Comparison of ENCODE assay signal across 9 cellular contexts in the genomic region with DNA sequence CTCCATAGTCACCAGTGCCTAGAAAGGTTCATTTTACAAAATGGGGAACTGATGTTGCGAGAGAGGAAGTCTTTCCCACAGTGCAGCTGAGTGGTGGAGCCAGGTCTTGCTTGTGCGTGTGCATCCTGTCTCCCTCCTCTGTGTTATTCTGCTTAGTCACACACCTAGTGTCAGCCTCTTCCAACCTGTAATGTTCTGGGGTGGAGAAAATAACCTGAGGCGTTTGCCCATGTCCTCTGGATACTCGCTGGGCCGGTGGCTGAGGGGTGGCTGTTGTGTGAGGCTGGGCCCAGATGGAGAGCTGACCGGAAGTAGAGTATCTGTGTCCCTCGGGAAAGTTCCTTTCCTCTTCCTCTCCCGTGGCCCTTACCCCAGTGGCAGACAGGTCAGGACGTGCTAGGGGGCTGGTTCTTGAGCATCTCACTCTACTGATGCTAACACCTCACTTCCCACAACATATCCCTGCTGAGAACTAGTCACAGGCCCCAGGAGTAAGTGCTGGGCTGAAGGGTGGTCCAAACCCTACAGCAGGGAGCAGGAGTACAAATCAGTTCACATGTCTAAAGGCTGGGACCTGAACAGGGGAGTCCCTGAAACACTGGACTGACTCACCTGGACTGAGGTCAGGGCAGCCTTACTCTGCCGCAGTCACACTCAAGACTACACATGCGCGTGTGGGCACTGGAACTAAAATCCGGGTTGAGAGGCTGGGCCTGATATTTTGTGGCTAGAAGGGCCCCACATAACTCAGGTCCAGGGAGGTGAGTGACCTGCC. TPM values are rescaled to one million over a fixed set of nuclear protein-coding genes. Genes with fewer than 3 reads are reported as not detected.
A peak's percentile ranks its signal among the peaks of the same experiment; 100 is the strongest.
DNase-seq lines count a peak whose midpoint lies in the region; ATAC-seq, FAIRE-seq and TF ChIP-seq lines count a peak whose summit lies in the region.
"Had no signal": no experiment of that assay in that cellular context is flagged by ENCODE, and none has a peak within 500 bp of the region (broad histone marks: within the 10 kb centered on the region; RNA-seq: fewer than 3 reads in every experiment).

No MANE protein-coding gene starts in this region.

- H3K4me1 Mint-ChIP-seq in naive thymus-derived CD8-positive, alpha-beta T cell, result peaks cover 13 to 20% (median 18%) of the 10 kb centered on the region in 4 donors

- H3K27me3 ChIP-seq in DOHH2 (ENCODE audit: control insufficient read depth, low read length) (no peaks in the 10 kb centered on the region), K562 (ENCODE audit: control insufficient read depth in 2 of 2, insufficient read depth in 2 of 2, low read length in 2 of 2) (no peaks in the 10 kb centered on the region)

- no peak overlapping the region for H2AFZ ChIP-seq in K562 (ENCODE audit: low read depth, low read length)

- TF ChIP-seq RAD21 in K562 (CRISPR knock-in tag; conservative IDR thresholded peaks at IDR 0.05 in 1 of 2, IDR thresholded peaks at IDR 0.05 in 1 of 2), result no peak

- POLR2A ChIA-PET in K562 (lab: Yijun Ruan, JAX), result interaction anchor here (0.7 to 2.2 kb wide), 4 partner anchors 12 to 22 kb away, joined by 3 to 9 read pairs (median 8); partner anchors contain the start of gene COPS7A
- POLR2A ChIA-PET in naive thymus-derived CD8-positive, alpha-beta T cell (lab: Charles Lee), result interaction anchor here (0.8 to 1.2 kb wide), 2 partner anchors 14 to 22 kb away, joined by 3 read pairs; partner anchors contain the start of gene COPS7A

- no peaks in the 10 kb centered on the region for H3K9me3 Mint-ChIP-seq in naive thymus-derived CD8-positive, alpha-beta T cell

- DNase-seq in NAMALWA (ENCODE audit: low spot score), result peak; percentile 62
- no peak for DNase-seq in K562 (ENCODE audit: extremely low read depth in 1 of 4, low spot score in 3 of 4)
- DNase-seq in naive thymus-derived CD8-positive, alpha-beta T cell, result peak in 3 of 10 donors; percentile 22 to 47 (median 36)
- DNase-seq in GM20000 (ENCODE audit: low spot score), result no peak
- no peak for DNase-seq in DMS114 treated with DMSO at 0.1 percent for 48 hours (lab: John Stamatoyannopoulos, UW; ENCODE audit: unreplicated experiment)
- no peak for DNase-seq in hippocampal formation (lab: John Stamatoyannopoulos, UW)

- no peaks in the 10 kb centered on the region; the same call in 1 of the 2 replicates for H3F3A ChIP-seq in DOHH2 (ENCODE audit: control insufficient read depth, insufficient read depth)

- FAIRE-seq in K562 (lab: Jason Lieb, UNC), result peak; percentile 46
- FAIRE-seq: HTR-8/SVneo had no signal

- H3K27ac ChIP-seq in DOHH2 (ENCODE audit: low read depth, low read length) (peak overlapping the region; percentile 41), K562 (ENCODE audit: extremely low read depth, low read depth, low read length) (peak overlapping the region; percentile 23; the same call in 1 of the 3 replicates)

- H3K9me2 ChIP-seq in DOHH2 (replicated peaks; ENCODE audit: control insufficient read depth, low read length), result no peaks in the 10 kb centered on the region

- no peak for TF ChIP-seq EP300 in K562 (IDR thresholded peaks at IDR 0.05; ENCODE audit: low read length)

- H3K27me3 Mint-ChIP-seq in naive thymus-derived CD8-positive, alpha-beta T cell, result no peaks in the 10 kb centered on the region

- 69% methylated on average over 7 of the region's 13 CpGs for WGBS in K562 (ENCODE audit: insufficient coverage, low coverage, missing lambda C conversion rate)

- H3K4me1 ChIP-seq in DOHH2 (ENCODE audit: control insufficient read depth, low read length) (peaks cover 19% of the 10 kb centered on the region), K562 (replicated peaks in 1 of 2; ENCODE audit: control insufficient read depth in 2 of 2, insufficient read depth in 2 of 2, low read length in 2 of 2) (peaks cover 16 to 21% of the 10 kb centered on the region in 2 experiments; a peak in 4 of 5 replicates)

- no peaks in the 10 kb centered on the region for H3K79me2 ChIP-seq in DOHH2 (ENCODE audit: control insufficient read depth, low read length)
- H3K79me2 ChIP-seq in K562 (ENCODE audit: control insufficient read depth, insufficient read depth, low read length), result peaks cover 8% of the 10 kb centered on the region; the same call in 2 of the 3 replicates

- peak overlapping the region in 1 of 2 experiments; percentile 31; a peak in 1 of 4 replicates for H3K9ac ChIP-seq in K562 (ENCODE audit: insufficient read depth in 1 of 2, low read depth in 2 of 2, low read length in 2 of 2)

- H3K4me3 Mint-ChIP-seq in naive thymus-derived CD8-positive, alpha-beta T cell, result peak overlapping the region in 2 of 10 donors; percentile 5 to 17

- H3K9me3 ChIP-seq in DOHH2 (ENCODE audit: control insufficient read depth, insufficient read depth, low read length) (peaks cover 6% of the 10 kb centered on the region; the same call in 1 of the 2 replicates), K562 (replicated peaks; ENCODE audit: control insufficient read depth, insufficient read depth, low read depth, low read length) (no peaks in the 10 kb centered on the region)

- CTCF ChIA-PET in K562 (lab: Yijun Ruan, JAX; ENCODE audit: low intra/inter-chr PET ratio), result no interaction called here

- H4K20me1 ChIP-seq in DOHH2 (ENCODE audit: control insufficient read depth, insufficient read depth, low read depth, low read length), result no peaks in the 10 kb centered on the region
- no peaks in the 10 kb centered on the region for H4K20me1 ChIP-seq in K562 (replicated peaks; ENCODE audit: control insufficient read depth, insufficient read depth, low read length)

- in situ Hi-C loops in K562 (cut with MboI), result no loop called here

- BruUV-seq in K562 (replicated peaks; lab: Mats Ljungman, UMichigan), result no TSS peak

- H3K4me3 ChIP-seq in DOHH2 (ENCODE audit: low read length) (peak overlapping the region; percentile 14; the same call in 1 of the 2 replicates), K562 (no peak overlapping the region)

- H3K9me1 ChIP-seq in K562 (ENCODE audit: control insufficient read depth, insufficient read depth, low read length), result no peaks in the 10 kb centered on the region

- H3K4me2 ChIP-seq in DOHH2 (ENCODE audit: low read length) (peak overlapping the region; percentile 54), K562 (ENCODE audit: insufficient read depth, low read length) (no peak overlapping the region; the same call in 1 of the 2 replicates)

- H3K27ac Mint-ChIP-seq in naive thymus-derived CD8-positive, alpha-beta T cell, result peak overlapping the region; percentile 56 to 92 (median 84)

- no peak for TF ChIP-seq POLR2A in K562 (conservative IDR thresholded peaks at IDR 0.05)

- TF ChIP-seq CTCF in DOHH2 (IDR thresholded peaks at IDR 0.05; ENCODE audit: low read depth, low read length, poor library complexity, severe bottlenecking) (no peak), K562 (IDR thresholded peaks at IDR 0.05 in 2 of 3, conservative IDR thresholded peaks at IDR 0.05 in 1 of 3; ENCODE audit: insufficient read depth in 2 of 3, low read depth in 1 of 3, low read length in 3 of 3) (no peak), GM20000 (IDR thresholded peaks at IDR 0.05; ENCODE audit: extremely low read depth, missing control alignments) (no peak)

- H3K36me3 ChIP-seq in DOHH2 (ENCODE audit: control insufficient read depth, low read length), result peaks cover 50% of the 10 kb centered on the region
- peaks cover 52% of the 10 kb centered on the region; the same call in 2 of the 3 replicates for H3K36me3 ChIP-seq in K562 (ENCODE audit: control insufficient read depth, insufficient read depth, low read length)

- H3K36me3 Mint-ChIP-seq in naive thymus-derived CD8-positive, alpha-beta T cell, result peaks cover 0 to 46% (median 9%) of the 10 kb centered on the region in 3 donors

- peak; percentile 71 for ATAC-seq in K562
- peak; percentile 79 to 94 for ATAC-seq in naive thymus-derived CD8-positive, alpha-beta T cell
- no peak for ATAC-seq in HG03442 (IDR thresholded peaks at IDR 0.05; ENCODE audit: unreplicated experiment)

- intact Hi-C loops in K562 (cut with micrococcal nuclease), result no loop called here

RNA-seq across cellular contexts. Expression of gene MLF2, which starts 7.0 kb away (rescaled TPM):
- 108 and 217 TPM in 2 replicates for total RNA-seq in K562 (2011; cell fraction: chromatin; rRNA removed; ENCODE audit: low replicate concordance)
- 142 and 144 TPM in 2 replicates for total RNA-seq in K562 (2011; cell fraction: nucleolus; rRNA removed)
- 131 and 132 TPM in 2 replicates for total RNA-seq in K562 (2011; cell fraction: nucleoplasm; rRNA removed)
- total RNA-seq in K562 (2014; rRNA removed) (146 and 161 TPM in 2 replicates), K562 (2014; rRNA removed; fragmentation: Illumina TruSeq; extraction: Trizol) (58.3 and 60.3 TPM in 2 replicates), K562 (2015; rRNA removed; fragmentation: Illumina TruSeq; extraction: Trizol) (94.6 and 99.2 TPM in 2 replicates), K562 (2021) (149 and 167 TPM in 2 replicates)
- polyA plus RNA-seq in K562 (2011; rRNA removed) (190 and 209 TPM in 2 replicates), K562 (2014; fragmentation: Illumina TruSeq; extraction: Trizol) (138 and 139 TPM in 2 replicates), K562 (2014; fragmentation: Nextera tagmentation; extraction: Ambion mirVana) (10 to 100 TPM; 11.4 to 15.6 TPM), K562 (2014; rRNA removed) (186 and 187 TPM in 2 replicates)
- polyA plus RNA-seq in K562 (2011; cell fraction: cytosol; rRNA removed), result 349 and 372 TPM in 2 replicates
- polyA plus RNA-seq in K562 (2011; cell fraction: nucleus; rRNA removed), result 190 and 315 TPM in 2 replicates
- polyA plus RNA-seq in K562 (2012), result 145 and 148 TPM in 2 replicates
- 133 and 137 TPM in 2 replicates for polyA minus RNA-seq in K562 (2011; rRNA and poly(A)+ RNA removed)
- polyA minus RNA-seq in K562 (2011; cell fraction: cytosol; rRNA and poly(A)+ RNA removed), result 56.6 and 66.3 TPM in 2 replicates
- 49.0 and 76.3 TPM in 2 replicates for polyA minus RNA-seq in K562 (2011; cell fraction: nucleus; rRNA and poly(A)+ RNA removed)
- 10 to 100 TPM; 87.6 to 98.9 TPM for total RNA-seq in naive thymus-derived CD8-positive, alpha-beta T cell
- 100 to 1,000 TPM in 2 of 3 donors, 10 to 100 TPM in 1; 98.5 to 133 (median 126) TPM for polyA plus RNA-seq in naive thymus-derived CD8-positive, alpha-beta T cell

RNA-seq across cellular contexts. Expression of gene PTMS, which starts 20.2 kb away (rescaled TPM):
- total RNA-seq in K562 (2011; cell fraction: chromatin; rRNA removed; ENCODE audit: low replicate concordance), result 29.6 and 36.7 TPM in 2 replicates
- 32.1 and 32.4 TPM in 2 replicates for total RNA-seq in K562 (2011; cell fraction: nucleolus; rRNA removed)
- 48.1 and 64.1 TPM in 2 replicates for total RNA-seq in K562 (2011; cell fraction: nucleoplasm; rRNA removed)
- total RNA-seq in K562 (2014; rRNA removed) (78.5 and 91.4 TPM in 2 replicates), K562 (2014; rRNA removed; fragmentation: Illumina TruSeq; extraction: Trizol) (73.6 and 84.1 TPM in 2 replicates), K562 (2015; rRNA removed; fragmentation: Illumina TruSeq; extraction: Trizol) (97.7 and 108 TPM in 2 replicates), K562 (2021) (277 and 287 TPM in 2 replicates)
- polyA plus RNA-seq in K562 (2011; rRNA removed) (64.1 and 92.5 TPM in 2 replicates), K562 (2014; fragmentation: Illumina TruSeq; extraction: Trizol) (282 and 386 TPM in 2 replicates), K562 (2014; fragmentation: Nextera tagmentation; extraction: Ambion mirVana) (1 to 10 TPM; 5.1 to 5.2 TPM), K562 (2014; rRNA removed) (187 and 235 TPM in 2 replicates)
- 255 TPM in 2 replicates for polyA plus RNA-seq in K562 (2011; cell fraction: cytosol; rRNA removed)
- 81.6 and 109 TPM in 2 replicates for polyA plus RNA-seq in K562 (2011; cell fraction: nucleus; rRNA removed)
- polyA plus RNA-seq in K562 (2012), result 220 and 306 TPM in 2 replicates
- 29.8 TPM in 2 replicates for polyA minus RNA-seq in K562 (2011; rRNA and poly(A)+ RNA removed)
- polyA minus RNA-seq in K562 (2011; cell fraction: cytosol; rRNA and poly(A)+ RNA removed), result 52.4 and 55.3 TPM in 2 replicates
- 11.6 and 12.6 TPM in 2 replicates for polyA minus RNA-seq in K562 (2011; cell fraction: nucleus; rRNA and poly(A)+ RNA removed)
- under 1 TPM in 1 of 2 experiments, not detected in 1; 0.55 TPM for total RNA-seq in naive thymus-derived CD8-positive, alpha-beta T cell
- 1 to 10 TPM in 1 of 3 donors, not detected in 2; 4.8 TPM for polyA plus RNA-seq in naive thymus-derived CD8-positive, alpha-beta T cell

RNA-seq across cellular contexts. Expression of gene COPS7A, which starts 22.1 kb away (rescaled TPM):
- total RNA-seq in K562 (2011; cell fraction: chromatin; rRNA removed; ENCODE audit: low replicate concordance), result 14.3 and 23.0 TPM in 2 replicates
- 18.7 and 22.1 TPM in 2 replicates for total RNA-seq in K562 (2011; cell fraction: nucleolus; rRNA removed)
- 16.9 and 19.5 TPM in 2 replicates for total RNA-seq in K562 (2011; cell fraction: nucleoplasm; rRNA removed)
- total RNA-seq in K562 (2014; rRNA removed) (24.2 and 26.9 TPM in 2 replicates), K562 (2014; rRNA removed; fragmentation: Illumina TruSeq; extraction: Trizol) (13.2 and 13.4 TPM in 2 replicates), K562 (2015; rRNA removed; fragmentation: Illumina TruSeq; extraction: Trizol) (20.6 and 25.0 TPM in 2 replicates), K562 (2021) (22.5 and 23.4 TPM in 2 replicates)
- polyA plus RNA-seq in K562 (2011; rRNA removed) (35.4 and 45.2 TPM in 2 replicates), K562 (2014; fragmentation: Illumina TruSeq; extraction: Trizol) (29.9 and 36.0 TPM in 2 replicates), K562 (2014; fragmentation: Nextera tagmentation; extraction: Ambion mirVana) (10 to 100 TPM; 12.7 to 24.3 TPM), K562 (2014; rRNA removed) (30.2 and 36.5 TPM in 2 replicates)
- polyA plus RNA-seq in K562 (2011; cell fraction: cytosol; rRNA removed), result 44.0 and 49.7 TPM in 2 replicates
- polyA plus RNA-seq in K562 (2011; cell fraction: nucleus; rRNA removed), result 61.4 and 63.0 TPM in 2 replicates
- polyA plus RNA-seq in K562 (2012), result 29.9 and 33.9 TPM in 2 replicates
- polyA minus RNA-seq in K562 (2011; rRNA and poly(A)+ RNA removed), result 9.8 and 11.4 TPM in 2 replicates
- polyA minus RNA-seq in K562 (2011; cell fraction: cytosol; rRNA and poly(A)+ RNA removed), result 9.2 and 11.9 TPM in 2 replicates
- 6.1 and 6.9 TPM in 2 replicates for polyA minus RNA-seq in K562 (2011; cell fraction: nucleus; rRNA and poly(A)+ RNA removed)
- total RNA-seq in naive thymus-derived CD8-positive, alpha-beta T cell, result 10 to 100 TPM; 27.0 to 35.4 TPM
- polyA plus RNA-seq in naive thymus-derived CD8-positive, alpha-beta T cell, result 10 to 100 TPM; 34.9 to 42.4 (median 36.2) TPM

RNA-seq across cellular contexts. Expression of gene LAG3, which starts 26.4 kb away (rescaled TPM):
- 0.97 and 5.8 TPM in 2 replicates for total RNA-seq in K562 (2011; cell fraction: chromatin; rRNA removed; ENCODE audit: low replicate concordance)
- 2.1 and 2.2 TPM in 2 replicates for total RNA-seq in K562 (2011; cell fraction: nucleolus; rRNA removed)
- total RNA-seq in K562 (2011; cell fraction: nucleoplasm; rRNA removed), result 2.3 and 2.7 TPM in 2 replicates
- total RNA-seq in K562 (2014; rRNA removed) (0.09 TPM in 1 of 2 replicates, not detected in the other), K562 (2014; rRNA removed; fragmentation: Illumina TruSeq; extraction: Trizol) (0.22 TPM in 1 of 2 replicates, not detected in the other), K562 (2015; rRNA removed; fragmentation: Illumina TruSeq; extraction: Trizol) (0.08 and 0.18 TPM in 2 replicates), K562 (2021) (0.60 and 0.66 TPM in 2 replicates)
- polyA plus RNA-seq in K562 (2011; rRNA removed) (0.10 and 0.19 TPM in 2 replicates), K562 (2014; fragmentation: Illumina TruSeq; extraction: Trizol) (0.09 and 0.22 TPM in 2 replicates), K562 (2014; fragmentation: Nextera tagmentation; extraction: Ambion mirVana) (under 1 TPM in 1 of 2 experiments, not detected in 1; 0.07 TPM), K562 (2014; rRNA removed) (0.07 and 0.74 TPM in 2 replicates)
- 0.06 and 0.07 TPM in 2 replicates for polyA plus RNA-seq in K562 (2011; cell fraction: cytosol; rRNA removed)
- 1.2 and 2.7 TPM in 2 replicates for polyA plus RNA-seq in K562 (2011; cell fraction: nucleus; rRNA removed)
- 0.27 and 0.53 TPM in 2 replicates for polyA plus RNA-seq in K562 (2012)
- not detected in 2 replicates for polyA minus RNA-seq in K562 (2011; rRNA and poly(A)+ RNA removed)
- not detected in 2 replicates for polyA minus RNA-seq in K562 (2011; cell fraction: cytosol; rRNA and poly(A)+ RNA removed)
- 0.27 and 0.44 TPM in 2 replicates for polyA minus RNA-seq in K562 (2011; cell fraction: nucleus; rRNA and poly(A)+ RNA removed)
- under 1 TPM; 0.60 to 0.75 TPM for total RNA-seq in naive thymus-derived CD8-positive, alpha-beta T cell
- 10 to 100 TPM in 1 of 3 donors, under 1 TPM in 2; 0.47 to 14.5 (median 0.59) TPM for polyA plus RNA-seq in naive thymus-derived CD8-positive, alpha-beta T cell

RNA-seq across cellular contexts. Expression of gene CD4, which starts 43.4 kb away (rescaled TPM):
- total RNA-seq in K562 (2011; cell fraction: chromatin; rRNA removed; ENCODE audit: low replicate concordance), result not detected in 2 replicates
- not detected in 2 replicates for total RNA-seq in K562 (2011; cell fraction: nucleolus; rRNA removed)
- total RNA-seq in K562 (2011; cell fraction: nucleoplasm; rRNA removed), result not detected in 2 replicates
- total RNA-seq in K562 (2014; rRNA removed) (not detected in 2 replicates), K562 (2014; rRNA removed; fragmentation: Illumina TruSeq; extraction: Trizol) (not detected in 2 replicates), K562 (2015; rRNA removed; fragmentation: Illumina TruSeq; extraction: Trizol) (0.07 and 0.08 TPM in 2 replicates), K562 (2021) (0.27 and 0.31 TPM in 2 replicates)
- polyA plus RNA-seq in K562 (2011; rRNA removed) (0.04 TPM in 1 of 2 replicates, not detected in the other), K562 (2014; fragmentation: Illumina TruSeq; extraction: Trizol) (0.06 and 0.10 TPM in 2 replicates), K562 (2014; fragmentation: Nextera tagmentation; extraction: Ambion mirVana) (under 1 TPM in 1 of 2 experiments, not detected in 1; 0.06 TPM), K562 (2014; rRNA removed) (0.11 TPM in 1 of 2 replicates, not detected in the other)
- 0.01 TPM in 1 of 2 replicates, not detected in the other for polyA plus RNA-seq in K562 (2011; cell fraction: cytosol; rRNA removed)
- polyA plus RNA-seq in K562 (2011; cell fraction: nucleus; rRNA removed), result 0.06 TPM in 1 of 2 replicates, not detected in the other
- 0.22 and 0.29 TPM in 2 replicates for polyA plus RNA-seq in K562 (2012)
- not detected in 2 replicates for polyA minus RNA-seq in K562 (2011; rRNA and poly(A)+ RNA removed)
- not detected in 2 replicates for polyA minus RNA-seq in K562 (2011; cell fraction: cytosol; rRNA and poly(A)+ RNA removed)
- not detected in 2 replicates for polyA minus RNA-seq in K562 (2011; cell fraction: nucleus; rRNA and poly(A)+ RNA removed)
- total RNA-seq in naive thymus-derived CD8-positive, alpha-beta T cell, result 1 to 10 TPM; 1.4 to 1.5 TPM
- polyA plus RNA-seq in naive thymus-derived CD8-positive, alpha-beta T cell, result 1 to 10 TPM in 1 of 3 donors, under 1 TPM in 2; 0.39 to 1.3 (median 0.53) TPM

Comparison
In these comparisons a context has a peak if more than half of its experiments do, and no peak if none do; other contexts are left out.
1. RNA of gene PTMS, which starts 20.2 kb away (total RNA-seq): 29.6 to 287 TPM in K562; 0.55 TPM in naive thymus-derived CD8-positive, alpha-beta T cell; every median in the first group is over 10 times any median in the second.